Comparison of ENCODE assay signal across 16 cellular contexts in the genomic region with DNA sequence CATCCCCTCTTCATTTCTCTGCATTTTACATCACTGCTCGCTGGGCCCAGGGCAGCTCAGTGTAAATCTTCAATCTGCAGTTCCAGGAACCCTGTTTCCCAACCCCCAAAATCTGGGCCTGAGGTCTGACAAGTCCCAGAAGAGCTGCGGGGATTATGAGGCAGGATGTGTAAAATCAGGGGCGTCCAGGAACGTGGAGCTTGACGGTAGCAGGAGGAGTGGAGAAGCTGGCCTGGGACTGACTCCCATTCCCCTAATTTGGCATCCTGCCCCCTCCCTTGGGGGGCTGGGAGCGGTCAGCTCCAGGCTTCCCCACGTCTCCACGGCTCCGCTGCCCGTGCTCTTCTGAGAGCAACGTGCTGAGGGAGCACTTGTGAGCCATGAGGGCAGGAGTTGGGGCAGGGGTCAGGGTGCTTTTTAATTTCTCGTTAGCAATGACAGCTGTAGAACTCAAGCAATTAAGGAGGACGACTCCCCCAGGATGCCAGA. TPM values are rescaled to one million over a fixed set of nuclear protein-coding genes. Genes with fewer than 3 reads are reported as not detected.
DNase-seq lines count a peak whose midpoint lies in the region; ATAC-seq and TF ChIP-seq lines count a peak whose summit lies in the region.
"Had no signal": no experiment of that assay in that cellular context is flagged by ENCODE, and none has a peak within 500 bp of the region (broad histone marks: within the 10 kb centered on the region; RNA-seq: fewer than 3 reads in every experiment).

No MANE protein-coding gene starts in this region.

- no peak overlapping the region for H3K9ac ChIP-seq in IMR-90 (ENCODE audit: low read depth, low read length)

- no peak overlapping the region for H4K8ac ChIP-seq in IMR-90 (ENCODE audit: low read depth in 2 of 2, low read length in 2 of 2)

- no peak overlapping the region for H3K14ac ChIP-seq in IMR-90 (replicated peaks; ENCODE audit: low read depth, low read length)

- H4K20me1 ChIP-seq in IMR-90 (ENCODE audit: insufficient read depth, low read length) = no peaks in the 10 kb centered on the region

- H3K56ac ChIP-seq in IMR-90 (ENCODE audit: extremely low read depth, insufficient read depth, low read length) = no peak overlapping the region

- TF ChIP-seq RAD21 in IMR-90 (IDR thresholded peaks at IDR 0.05; ENCODE audit: low read length) = no peak

- no peak overlapping the region for H4K91ac ChIP-seq in IMR-90 (ENCODE audit: insufficient read depth, low read depth, low read length)

- in situ Hi-C loops in IMR-90 (cut with MboI; ENCODE audit: low sequenced_read_pairs) = no loop called here

- H2AFZ ChIP-seq in IMR-90 (replicated peaks; ENCODE audit: low read length, poor library complexity) = peak overlapping the region; percentile 5

- TF ChIP-seq POLR2A in IMR-90 (IDR thresholded peaks at IDR 0.05; ENCODE audit: low read depth, low read length) (no peak), sigmoid colon (IDR thresholded peaks at IDR 0.05) (no peak), stomach (IDR thresholded peaks at IDR 0.05) (no peak)

- H3K27ac ChIP-seq in IMR-90 (ENCODE audit: insufficient read depth, low read length) = no peak overlapping the region
- peak overlapping the region in 1 of 2 donors; percentile 0 for H3K27ac ChIP-seq in coronary artery
- no peak overlapping the region for H3K27ac ChIP-seq in lung (ENCODE audit: low read depth in 1 of 2, low read length in 1 of 2)
- H3K27ac ChIP-seq in sigmoid colon = no peak overlapping the region
- no peak overlapping the region for H3K27ac ChIP-seq in stomach
- H3K27ac ChIP-seq: foreskin keratinocyte had no signal

- TF ChIP-seq CTCF in IMR-90 (conservative IDR thresholded peaks at IDR 0.05; ENCODE audit: low read depth, low read length) = no peak
- TF ChIP-seq CTCF in coronary artery (IDR thresholded peaks at IDR 0.05) = no peak
- TF ChIP-seq CTCF in lung (IDR thresholded peaks at IDR 0.05; ENCODE audit: control extremely low read depth, extremely low read depth) = no peak
- TF ChIP-seq CTCF in sigmoid colon (IDR thresholded peaks at IDR 0.05) = no peak
- no peak for TF ChIP-seq CTCF in stomach (IDR thresholded peaks at IDR 0.05)

- BruUV-seq in IMR-90 (replicated peaks; lab: Mats Ljungman, UMichigan) = no TSS peak

- H3K27me3 ChIP-seq in IMR-90 (ENCODE audit: control insufficient read depth, insufficient read depth, low read length) (peaks cover 45% of the 10 kb centered on the region), lung (ENCODE audit: control insufficient read depth, insufficient read depth) (no peaks in the 10 kb centered on the region), sigmoid colon (no peaks in the 10 kb centered on the region), stomach (no peaks in the 10 kb centered on the region)
- H3K27me3 ChIP-seq: foreskin keratinocyte had no signal

- H3K23ac ChIP-seq in IMR-90 (ENCODE audit: low read depth, low read length) = no peak overlapping the region

- dilution Hi-C loops in IMR-90 (cut with HindIII; ENCODE audit: low sequenced_read_pairs, unreplicated experiment) = no loop called here

- TF ChIP-seq EP300 in sigmoid colon (IDR thresholded peaks at IDR 0.05) = no peak
- TF ChIP-seq EP300 in stomach (IDR thresholded peaks at IDR 0.05) = no peak

- no peak overlapping the region for H2BK20ac ChIP-seq in IMR-90 (ENCODE audit: low read depth, low read length)

- CTCF ChIA-PET in IMR-90 (lab: Yijun Ruan, JAX) = interaction anchor here (1.4 kb wide), 1 partner anchor 23 kb away, joined by 3 read pairs; no protein-coding TSS in a partner anchor

- no peak overlapping the region for H2AK5ac ChIP-seq in IMR-90 (ENCODE audit: low read depth, low read length)

- H3K9me1 ChIP-seq in IMR-90 (ENCODE audit: insufficient read depth, low read length) = no peaks in the 10 kb centered on the region

- H3K79me1 ChIP-seq in IMR-90 (ENCODE audit: low read depth in 1 of 2, low read length in 2 of 2) = no peaks in the 10 kb centered on the region

- H3K36me3 ChIP-seq in IMR-90 (ENCODE audit: control insufficient read depth, insufficient read depth, low read length) (no peaks in the 10 kb centered on the region), lung (ENCODE audit: control insufficient read depth in 2 of 2, insufficient read depth in 2 of 2, low read length in 2 of 2) (no peaks in the 10 kb centered on the region), sigmoid colon (no peaks in the 10 kb centered on the region), stomach (no peaks in the 10 kb centered on the region)

- no peak overlapping the region for H2AK9ac ChIP-seq in IMR-90 (replicated peaks; ENCODE audit: low read depth, low read length, poor library complexity)

- POLR2A ChIA-PET in IMR-90 (lab: Charles Lee; ENCODE audit: unreplicated experiment) = no interaction called here

- intact Hi-C loops in IMR-90 (cut with micrococcal nuclease) = no loop called here
- intact Hi-C loops in sigmoid colon (cut with DNase I) = no loop called here
- intact Hi-C loops in stomach (cut with DNase I; ENCODE audit: low total_unique reads) = no loop called here

- DNase-seq in IMR-90 (no peak), coronary artery (ENCODE audit: low spot score) (peak; percentile 67), lung (ENCODE audit: low spot score) (peak; percentile 28), sigmoid colon (peak; percentile 68), stomach (no peak), DMS 273 treated with DMSO at 0.1 percent for 48 hours (lab: John Stamatoyannopoulos, UW) (no peak)
- DNase-seq in stimulated activated CD4-positive, alpha-beta T cell treated with anti-CD3 and anti-CD28 coated beads, Interleukin-1b, Interleukin-23, amount 100 ng/mL, for 48 hours = no peak
- DNase-seq: activated CD4-positive, alpha-beta T cell treated with anti-CD3 and anti-CD28 coated beads for 36 hours; activated naive CD4-positive, alpha-beta T cell; EL; foreskin keratinocyte; KBM-7; NCI-H1092 treated with DMSO at 0.1 percent for 48 hours; stimulated activated CD4-positive, alpha-beta T cell treated with anti-CD3 and anti-CD28 coated beads, Interleukin-4, amount 100 ng/mL, for 1 hour; substantia nigra had no signal

- H4K5ac ChIP-seq in IMR-90 (ENCODE audit: low read depth, low read length) = no peak overlapping the region

- no peak overlapping the region for H2BK15ac ChIP-seq in IMR-90 (ENCODE audit: low read depth, low read length)

- H3K4me1 ChIP-seq in IMR-90 (ENCODE audit: control insufficient read depth, insufficient read depth, low read length) (peaks cover 2% of the 10 kb centered on the region; the same call in 1 of the 2 replicates), lung (ENCODE audit: control insufficient read depth in 2 of 2, insufficient read depth in 2 of 2, low read length in 2 of 2) (peaks cover 0 to 9% of the 10 kb centered on the region in 2 donors), sigmoid colon (no peaks in the 10 kb centered on the region), stomach (peaks cover 0 to 5% (median 2%) of the 10 kb centered on the region in 4 donors)
- H3K4me1 ChIP-seq: foreskin keratinocyte had no signal

- no peak for ATAC-seq in IMR-90 (ENCODE audit: low read depth)
- ATAC-seq in lung (ENCODE audit: insufficient read depth, low FRiP score) = no peak
- ATAC-seq in HG03457 (IDR thresholded peaks at IDR 0.05; ENCODE audit: unreplicated experiment) = no peak
- ATAC-seq: activated CD4-positive, alpha-beta T cell treated with anti-CD3 and anti-CD28 coated beads for 36 hours; foreskin keratinocyte had no signal

- no peak overlapping the region for H2BK120ac ChIP-seq in IMR-90 (ENCODE audit: low read depth, low read length)

- H3K4ac ChIP-seq in IMR-90 (ENCODE audit: low read depth, low read length) = no peak overlapping the region

- H3K4me2 ChIP-seq in IMR-90 (ENCODE audit: low read depth, low read length) = no peak overlapping the region

- no peak overlapping the region for H2BK5ac ChIP-seq in IMR-90 (ENCODE audit: low read depth, low read length, poor library complexity, severe bottlenecking)

- no peak overlapping the region for H3K18ac ChIP-seq in IMR-90 (ENCODE audit: low read depth, low read length)

- no peak overlapping the region for H3K4me3 ChIP-seq in IMR-90 (ENCODE audit: insufficient read depth, low read depth, low read length)
- no peak overlapping the region for H3K4me3 ChIP-seq in coronary artery
- no peak overlapping the region for H3K4me3 ChIP-seq in lung
- H3K4me3 ChIP-seq in sigmoid colon = no peak overlapping the region
- no peak overlapping the region for H3K4me3 ChIP-seq in stomach

- H3K9me3 ChIP-seq in IMR-90 (ENCODE audit: control insufficient read depth, insufficient read depth, low read length) (no peaks in the 10 kb centered on the region), lung (ENCODE audit: control insufficient read depth in 2 of 2, insufficient read depth in 1 of 2, low read length in 1 of 2) (no peaks in the 10 kb centered on the region), sigmoid colon (no peaks in the 10 kb centered on the region), stomach (no peaks in the 10 kb centered on the region)

- WGBS in IMR-90 (ENCODE audit: extremely low coverage in 2 of 2, insufficient read length in 1 of 2), 2 experiments = no CpG with 5 or more reads among the region's 13 CpGs
- WGBS in lung, 2 donors = 69% methylated on average over 13 of the region's 13 CpGs
- WGBS in sigmoid colon, 2 donors = 76 to 86% methylated on average over 13 of the region's 13 CpGs
- WGBS in stomach, 5 donors = 47 to 77% (median 74%) methylated on average over 13 of the region's 13 CpGs

TF ChIP-seq in IMR-90, 13 proteins besides CTCF, POLR2A, EP300 and RAD21 (continues in another document):
- TF ChIP-seq SMC3 (IDR thresholded peaks at IDR 0.05; ENCODE audit: low read depth, low read length) = no peak

RNA-seq across cellular contexts. Expression of gene VEGFA, which starts 23.4 kb away (rescaled TPM):
- total RNA-seq in IMR-90 (2012; rRNA removed) (156 and 190 TPM in 2 replicates), lung (100 to 1,000 TPM; 156 to 275 TPM), sigmoid colon (10 to 100 TPM; 20.9 to 60.9 (median 28.5) TPM), stomach (100 to 1,000 TPM; 193 to 438 (median 352) TPM)
- polyA plus RNA-seq in IMR-90 (2012; rRNA removed) (211 and 234 TPM in 2 replicates), lung (100 to 1,000 TPM in 1 of 2 donors, 10 to 100 TPM in 1; 98.3 to 123 TPM), sigmoid colon (100 to 1,000 TPM in 1 of 3 donors, 10 to 100 TPM in 2; 11.1 to 111 (median 34.8) TPM), stomach (10 to 100 TPM; 28.6 to 87.7 (median 31.5) TPM)
- polyA plus RNA-seq in IMR-90 (2012; cell fraction: cytosol; rRNA removed) = 69.3 and 213 TPM in 2 replicates
- polyA plus RNA-seq in IMR-90 (2012; cell fraction: nucleus; rRNA removed; ENCODE audit: low replicate concordance) = 853 and 1,420 TPM in 2 replicates

RNA-seq across cellular contexts. Expression of gene MRPS18A, which starts 59.1 kb away (rescaled TPM):
- total RNA-seq in IMR-90 (2012; rRNA removed) (43.0 and 47.0 TPM in 2 replicates), lung (10 to 100 TPM; 36.4 to 37.8 TPM), sigmoid colon (10 to 100 TPM; 28.8 to 43.9 (median 34.1) TPM), stomach (10 to 100 TPM in 2 of 5 donors, 1 to 10 TPM in 3; 1.7 to 40.2 (median 5.3) TPM)
- polyA plus RNA-seq in IMR-90 (2012; rRNA removed) (56.6 and 56.8 TPM in 2 replicates), lung (10 to 100 TPM; 39.2 to 48.4 TPM), sigmoid colon (10 to 100 TPM; 72.1 to 93.2 (median 90.2) TPM), stomach (100 to 1,000 TPM in 1 of 3 donors, 10 to 100 TPM in 2; 61.2 to 111 (median 66.4) TPM)
- 53.5 and 60.4 TPM in 2 replicates for polyA plus RNA-seq in IMR-90 (2012; cell fraction: cytosol; rRNA removed)
- polyA plus RNA-seq in IMR-90 (2012; cell fraction: nucleus; rRNA removed; ENCODE audit: low replicate concordance) = 24.4 and 30.5 TPM in 2 replicates

Comparison
In these comparisons a context has a peak if more than half of its experiments do, and no peak if none do; other contexts are left out.
1. DNase-seq: peak in coronary artery (single experiment), lung (single experiment) and sigmoid colon (single experiment); none in IMR-90 (single experiment), stomach (single experiment), DMS 273 treated with DMSO at 0.1 percent for 48 hours (single experiment) and stimulated activated CD4-positive, alpha-beta T cell treated with anti-CD3 and anti-CD28 coated beads, Interleukin-1b, Interleukin-23, amount 100 ng/mL, for 48 hours (single experiment).